ENCODE assay signal across 18 cellular contexts in genomic region chr7:108623220-108623619, GRCh38. TPM values are rescaled to one million over a fixed set of nuclear protein-coding genes. Genes with fewer than 3 reads are reported as not detected.
DNase-seq lines count a peak whose midpoint lies in the region; ATAC-seq lines count a peak whose summit lies in the region.
"Had no signal": no experiment of that assay in that cellular context is flagged by ENCODE, and none has a peak within 500 bp of the region (broad histone marks: within the 10 kb centered on the region; RNA-seq: fewer than 3 reads in every experiment).

No MANE protein-coding gene starts in this region.

- no peaks in the 10 kb centered on the region for H3K27me3 ChIP-seq in H7 (ENCODE audit: control insufficient read depth, insufficient read depth, low read length)
- H3K27me3 ChIP-seq: right atrium auricular region, SJCRH30 had no signal

- ATAC-seq in GM18520 (IDR thresholded peaks at IDR 0.05; ENCODE audit: unreplicated experiment) = peak; percentile 74
- ATAC-seq in GM21381 (IDR thresholded peaks at IDR 0.05; ENCODE audit: unreplicated experiment) = peak; percentile 63
- peak; percentile 90 for ATAC-seq in HG02885 (IDR thresholded peaks at IDR 0.05; ENCODE audit: poor library complexity, unreplicated experiment)
- peak; percentile 65 for ATAC-seq in HG03571 (IDR thresholded peaks at IDR 0.05; ENCODE audit: unreplicated experiment)
- no peak for ATAC-seq in activated T-helper 17 cell treated with anti-CD3 and anti-CD28 coated beads, Interleukin-2, amount 50 U/mL, for 72 hours (replicated peaks)
- ATAC-seq: effector memory CD8-positive, alpha-beta T cell had no signal

- H3K4me3 Mint-ChIP-seq in activated T-helper 17 cell treated with anti-CD3 and anti-CD28 coated beads, Interleukin-2, amount 50 U/mL, for 72 hours = no peak overlapping the region
- H3K4me3 Mint-ChIP-seq: activated naive CD4-positive, alpha-beta T cell treated with anti-CD3 and anti-CD28 coated beads, Interleukin-2, amount 50 U/mL, for 24 hours; effector memory CD8-positive, alpha-beta T cell; neural crest cell had no signal

- H3K9me3 Mint-ChIP-seq in activated T-helper 17 cell treated with anti-CD3 and anti-CD28 coated beads, Interleukin-2, amount 50 U/mL, for 72 hours = no peaks in the 10 kb centered on the region
- H3K9me3 Mint-ChIP-seq: activated naive CD4-positive, alpha-beta T cell treated with anti-CD3 and anti-CD28 coated beads, Interleukin-2, amount 50 U/mL, for 24 hours; effector memory CD8-positive, alpha-beta T cell had no signal

- no peaks in the 10 kb centered on the region for H3K4me1 Mint-ChIP-seq in activated T-helper 17 cell treated with anti-CD3 and anti-CD28 coated beads, Interleukin-2, amount 50 U/mL, for 72 hours
- H3K4me1 Mint-ChIP-seq: activated naive CD4-positive, alpha-beta T cell treated with anti-CD3 and anti-CD28 coated beads, Interleukin-2, amount 50 U/mL, for 24 hours had no signal

- no peaks in the 10 kb centered on the region for H3K36me3 Mint-ChIP-seq in activated T-helper 17 cell treated with anti-CD3 and anti-CD28 coated beads, Interleukin-2, amount 50 U/mL, for 72 hours (ENCODE audit: low read depth)
- H3K36me3 Mint-ChIP-seq: activated naive CD4-positive, alpha-beta T cell treated with anti-CD3 and anti-CD28 coated beads, Interleukin-2, amount 50 U/mL, for 24 hours had no signal

- peaks cover 12% of the 10 kb centered on the region for H3K27me3 Mint-ChIP-seq in activated T-helper 17 cell treated with anti-CD3 and anti-CD28 coated beads, Interleukin-2, amount 50 U/mL, for 72 hours

- no peaks in the 10 kb centered on the region for H3K36me3 ChIP-seq in H7 (replicated peaks; ENCODE audit: control insufficient read depth, insufficient read depth, low read length)
- H3K36me3 ChIP-seq: right atrium auricular region, SJCRH30 had no signal

- H3K27ac Mint-ChIP-seq in activated T-helper 17 cell treated with anti-CD3 and anti-CD28 coated beads, Interleukin-2, amount 50 U/mL, for 72 hours = no peak overlapping the region
- H3K27ac Mint-ChIP-seq: activated naive CD4-positive, alpha-beta T cell treated with anti-CD3 and anti-CD28 coated beads, Interleukin-2, amount 50 U/mL, for 24 hours; effector memory CD8-positive, alpha-beta T cell had no signal

- no peak overlapping the region for H3K4me3 ChIP-seq in H7 (ENCODE audit: insufficient read depth, low read depth, low read length)
- H3K4me3 ChIP-seq: lung, right atrium auricular region, SJCRH30 had no signal

- DNase-seq in H7 (no peak), NCI-H2227 (lab: John Stamatoyannopoulos, UW; ENCODE audit: unreplicated experiment) (no peak), hypothalamus (lab: John Stamatoyannopoulos, UW) (no peak)
- DNase-seq: DMS153; effector memory CD8-positive, alpha-beta T cell; MV-4-11; NCI-H2171; SJCRH30; stimulated activated CD4-positive, alpha-beta T cell treated with anti-CD3 and anti-CD28 coated beads, Interleukin-2, amount 100 ng/mL, for 48 hours had no signal

RNA-seq across cellular contexts. Expression of gene DNAJB9, which starts 53.5 kb away (rescaled TPM):
- total RNA-seq in H7 (2014; rRNA removed; shearing (Covaris generic)) = 14.7 and 18.5 TPM in 2 replicates
- total RNA-seq in activated T-helper 17 cell treated with anti-CD3 and anti-CD28 coated beads, Interleukin-2, amount 50 U/mL, for 72 hours = 10 to 100 TPM; 10.1 to 17.4 TPM

RNA-seq across cellular contexts. Expression of gene THAP5, which starts 53.7 kb away (rescaled TPM):
- 11.9 and 15.6 TPM in 2 replicates for total RNA-seq in H7 (2014; rRNA removed; shearing (Covaris generic))
- 10 to 100 TPM; 31.1 to 34.8 TPM for total RNA-seq in activated T-helper 17 cell treated with anti-CD3 and anti-CD28 coated beads, Interleukin-2, amount 50 U/mL, for 72 hours
